In the genomic region with DNA sequence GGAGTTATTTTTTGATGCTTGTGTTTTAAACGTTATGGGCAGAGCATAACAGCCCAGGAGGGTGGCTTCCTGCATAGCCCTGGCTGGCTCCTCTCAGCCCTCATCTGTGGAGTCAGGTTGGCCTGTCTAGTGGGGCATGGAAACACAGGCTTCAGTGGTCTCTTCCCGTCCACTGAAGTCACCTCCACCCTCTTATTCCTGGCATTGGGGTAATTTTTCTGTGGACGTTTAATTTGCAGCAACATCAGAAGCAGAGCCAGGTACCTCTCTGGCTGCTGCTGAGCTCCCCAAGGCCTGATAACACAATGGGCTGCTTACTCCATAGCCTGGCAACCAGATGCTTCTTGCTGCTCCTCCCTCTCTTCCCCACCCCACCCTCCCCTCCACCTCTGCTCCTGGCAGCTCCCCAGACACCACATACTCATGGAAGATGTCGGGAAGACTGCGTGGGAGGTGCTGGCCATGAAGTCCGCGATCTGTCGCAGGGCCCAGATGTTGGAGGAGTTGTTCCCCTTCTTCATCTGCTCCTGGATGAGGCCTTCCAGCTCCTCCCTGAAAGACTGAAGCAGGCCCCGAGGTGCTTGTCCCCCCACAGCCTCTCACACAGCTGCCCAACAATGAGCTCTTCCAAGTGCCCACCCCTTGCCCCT, we compare ENCODE assay signal across 23 cellular contexts.
DNase-seq lines count a peak whose midpoint lies in the region; ATAC-seq and TF ChIP-seq lines count a peak whose summit lies in the region.
"Had no signal": no experiment of that assay in that cellular context is flagged by ENCODE, and none has a peak within 500 bp of the region (broad histone marks: within the 10 kb centered on the region; RNA-seq: fewer than 3 reads in every experiment).

No MANE protein-coding gene starts in this region.

- POLR2A ChIA-PET in SK-N-SH (lab: Yijun Ruan, JAX) = no interaction called here

- H3K4me3 Mint-ChIP-seq in osteocyte (ENCODE audit: unreplicated experiment) = no peak overlapping the region
- H3K4me3 Mint-ChIP-seq: activated naive CD8-positive, alpha-beta T cell treated with anti-CD3 and anti-CD28 coated beads for 36 hours; CD4-positive, alpha-beta T cell; effector memory CD8-positive, alpha-beta T cell; stimulated activated naive CD8-positive, alpha-beta T cell treated with anti-CD3 and anti-CD28 coated beads, Interleukin-15, amount 100 ng/mL, for 72 hours; T-helper 2 cell treated with Interferon-gamma antibody and Interleukin-4, amounts not matched to agents 5 μg/mL and 100 μg/mL, for 36 hours had no signal

- no peak for TF ChIP-seq CTCF in SK-N-SH (IDR thresholded peaks at IDR 0.05)
- TF ChIP-seq CTCF in HFF-Myc (IDR thresholded peaks at IDR 0.05; ENCODE audit: low read depth, low read length, missing control alignments) = no peak
- no peak for TF ChIP-seq CTCF in osteocyte (IDR thresholded peaks at IDR 0.05)

- no peaks in the 10 kb centered on the region for H3K27me3 ChIP-seq in SK-N-SH (ENCODE audit: insufficient read depth)
- H3K27me3 ChIP-seq: cardiac muscle cell, uterus had no signal

- H3K4me1 ChIP-seq in SK-N-SH (ENCODE audit: control insufficient read depth in 1 of 2, insufficient read depth in 2 of 2, low read depth in 1 of 2, low read length in 1 of 2) = peaks cover 0 to 7% of the 10 kb centered on the region in 2 experiments; a peak in 1 of 4 replicates
- H3K4me1 ChIP-seq: left lung, psoas muscle, uterus had no signal

- H3K36me3 ChIP-seq in SK-N-SH (replicated peaks in 1 of 2; ENCODE audit: control insufficient read depth in 1 of 2, insufficient read depth in 2 of 2, low read length in 1 of 2) = no peaks in the 10 kb centered on the region
- H3K36me3 ChIP-seq: cardiac muscle cell, left lung, uterus had no signal

- DNase-seq in SK-N-SH = peak; percentile 63
- DNase-seq in HFF-Myc (ENCODE audit: extremely low read depth, low read depth) = peak; percentile 47
- peak; percentile 41 for DNase-seq in ecto neural progenitor cell (ENCODE audit: low spot score)
- DNase-seq in osteocyte (ENCODE audit: extremely low spot score, unreplicated experiment) = peak; percentile 72
- DNase-seq in NCI-H510A treated with DMSO at 0.1 percent for 48 hours (lab: John Stamatoyannopoulos, UW) = no peak
- no peak for DNase-seq in NCI-H345 (lab: John Stamatoyannopoulos, UW)
- no peak for DNase-seq in dedifferentiated amniotic fluid mesenchymal stem cell (ENCODE audit: extremely low spot score)
- DNase-seq: activated CD4-positive, alpha-beta T cell treated with anti-CD3 and anti-CD28 coated beads for 1 hour; activated naive CD8-positive, alpha-beta T cell treated with anti-CD3 and anti-CD28 coated beads for 36 hours; CD4-positive, alpha-beta T cell; effector memory CD8-positive, alpha-beta T cell; foreskin melanocyte; GOT3; left lung; NCI-H1417 treated with DMSO at 0.1 percent for 48 hours; NCI-H446 treated with DMSO at 0.1 percent for 48 hours; psoas muscle; stimulated activated naive CD8-positive, alpha-beta T cell treated with anti-CD3 and anti-CD28 coated beads, Interleukin-15, amount 100 ng/mL, for 72 hours had no signal

- H4K20me1 ChIP-seq in SK-N-SH (ENCODE audit: insufficient read depth) = no peaks in the 10 kb centered on the region

- peaks cover 20% of the 10 kb centered on the region for H3K27me3 Mint-ChIP-seq in osteocyte (ENCODE audit: unreplicated experiment)
- H3K27me3 Mint-ChIP-seq: activated naive CD8-positive, alpha-beta T cell treated with anti-CD3 and anti-CD28 coated beads for 36 hours; CD4-positive, alpha-beta T cell; stimulated activated naive CD8-positive, alpha-beta T cell treated with anti-CD3 and anti-CD28 coated beads, Interleukin-15, amount 100 ng/mL, for 72 hours had no signal

- H3K4me1 Mint-ChIP-seq in osteocyte (ENCODE audit: unreplicated experiment) = no peaks in the 10 kb centered on the region

- H3K4me3 ChIP-seq in SK-N-SH (ENCODE audit: low read depth in 2 of 2, low read length in 1 of 2) = no peak overlapping the region
- no peak overlapping the region for H3K4me3 ChIP-seq in HFF-Myc (replicated peaks; ENCODE audit: low read depth, low read length)
- H3K4me3 ChIP-seq: cardiac muscle cell, GM12878, left lung, psoas muscle, uterus had no signal

- CTCF ChIA-PET in SK-N-SH (lab: Yijun Ruan, JAX) = interaction anchor here (1.1 kb wide), 1 partner anchor 81 kb away, joined by 4 read pairs; no protein-coding TSS in a partner anchor

- no peak for ATAC-seq in SK-N-SH treated with all-trans-retinoic acid at 6 μM for 48 hours
- ATAC-seq: effector memory CD8-positive, alpha-beta T cell; GM12878; left lung; psoas muscle; stimulated activated naive CD8-positive, alpha-beta T cell treated with anti-CD3 and anti-CD28 coated beads, Interleukin-15, amount 100 ng/mL, for 72 hours had no signal

- H3K27ac ChIP-seq in SK-N-SH (ENCODE audit: low read depth in 2 of 2, low read length in 1 of 2) = no peak overlapping the region; a peak in 1 of 4 replicates
- H3K27ac ChIP-seq: cardiac muscle cell, left lung, psoas muscle, uterus had no signal

- TF ChIP-seq RAD21 in SK-N-SH (IDR thresholded peaks at IDR 0.05; ENCODE audit: low read length) = no peak

- 29% methylated on average over 4 of the region's 9 CpGs for WGBS in SK-N-SH (ENCODE audit: low lambda C conversion rate)

- H3K79me2 ChIP-seq in SK-N-SH (ENCODE audit: insufficient read depth) = no peaks in the 10 kb centered on the region

- H3K36me3 Mint-ChIP-seq in osteocyte (ENCODE audit: unreplicated experiment) = no peaks in the 10 kb centered on the region
- H3K36me3 Mint-ChIP-seq: activated naive CD8-positive, alpha-beta T cell treated with anti-CD3 and anti-CD28 coated beads for 36 hours had no signal

- no peak overlapping the region for H3K4me2 ChIP-seq in SK-N-SH

- TF ChIP-seq EP300 in SK-N-SH (IDR thresholded peaks at IDR 0.05; ENCODE audit: borderline replicate concordance in 1 of 2, low read depth in 1 of 2, low read length in 1 of 2) = no peak

- H2AFZ ChIP-seq in SK-N-SH (ENCODE audit: low read depth) = no peak overlapping the region

- H3K9ac ChIP-seq in SK-N-SH = no peak overlapping the region

- no peaks in the 10 kb centered on the region for H3K9me2 ChIP-seq in SK-N-SH

- H3K9me3 ChIP-seq in SK-N-SH = no peaks in the 10 kb centered on the region
- H3K9me3 ChIP-seq: left lung, psoas muscle, uterus had no signal

- no peak overlapping the region for H3K27ac Mint-ChIP-seq in osteocyte (ENCODE audit: unreplicated experiment)
- H3K27ac Mint-ChIP-seq: activated naive CD8-positive, alpha-beta T cell treated with anti-CD3 and anti-CD28 coated beads for 36 hours; CD4-positive, alpha-beta T cell; effector memory CD8-positive, alpha-beta T cell; stimulated activated naive CD8-positive, alpha-beta T cell treated with anti-CD3 and anti-CD28 coated beads, Interleukin-15, amount 100 ng/mL, for 72 hours; T-helper 2 cell treated with Interferon-gamma antibody and Interleukin-4, amounts not matched to agents 5 μg/mL and 100 μg/mL, for 36 hours had no signal

- H3F3A ChIP-seq in SK-N-SH (replicated peaks; ENCODE audit: insufficient read depth) = no peaks in the 10 kb centered on the region

- no peaks in the 10 kb centered on the region for H3K9me3 Mint-ChIP-seq in osteocyte (ENCODE audit: unreplicated experiment)
- H3K9me3 Mint-ChIP-seq: activated naive CD8-positive, alpha-beta T cell treated with anti-CD3 and anti-CD28 coated beads for 36 hours; CD4-positive, alpha-beta T cell; effector memory CD8-positive, alpha-beta T cell; stimulated activated naive CD8-positive, alpha-beta T cell treated with anti-CD3 and anti-CD28 coated beads, Interleukin-15, amount 100 ng/mL, for 72 hours; T-helper 2 cell treated with Interferon-gamma antibody and Interleukin-4, amounts not matched to agents 5 μg/mL and 100 μg/mL, for 36 hours had no signal

TF ChIP-seq in SK-N-SH, 30 proteins besides CTCF, POLR2A, EP300 and RAD21 (continues in another document):
- no peak for TF ChIP-seq FOSL2 (IDR thresholded peaks at IDR 0.05; ENCODE audit: borderline replicate concordance, low read depth)
- TF ChIP-seq, protein P1, sequence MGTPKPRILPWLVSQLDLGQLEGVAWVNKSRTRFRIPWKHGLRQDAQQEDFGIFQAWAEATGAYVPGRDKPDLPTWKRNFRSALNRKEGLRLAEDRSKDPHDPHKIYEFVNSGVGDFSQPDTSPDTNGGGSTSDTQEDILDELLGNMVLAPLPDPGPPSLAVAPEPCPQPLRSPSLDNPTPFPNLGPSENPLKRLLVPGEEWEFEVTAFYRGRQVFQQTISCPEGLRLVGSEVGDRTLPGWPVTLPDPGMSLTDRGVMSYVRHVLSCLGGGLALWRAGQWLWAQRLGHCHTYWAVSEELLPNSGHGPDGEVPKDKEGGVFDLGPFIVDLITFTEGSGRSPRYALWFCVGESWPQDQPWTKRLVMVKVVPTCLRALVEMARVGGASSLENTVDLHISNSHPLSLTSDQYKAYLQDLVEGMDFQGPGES (IDR thresholded peaks at IDR 0.05; ENCODE audit: low read depth, low read length) = no peak
- no peak for TF ChIP-seq FOXM1 (IDR thresholded peaks at IDR 0.05; ENCODE audit: low read depth)
- TF ChIP-seq EZH2phosphoT487 (IDR thresholded peaks at IDR 0.05; ENCODE audit: borderline replicate concordance, low read depth) = no peak
- no peak for TF ChIP-seq RFX5 (IDR thresholded peaks at IDR 0.05; ENCODE audit: low read length)

TF ChIP-seq in SK-N-SH treated with all-trans-retinoic acid at 6 μM for 48 hours, 23 proteins besides CTCF, POLR2A, EP300 and RAD21:
- TF ChIP-seq TCF4 (CRISPR knock-in tag; IDR thresholded peaks at IDR 0.05; ENCODE audit: borderline replicate concordance) (no peak), ZNF8 (CRISPR knock-in tag; IDR thresholded peaks at IDR 0.05) (no peak), SNAI2 (CRISPR knock-in tag; IDR thresholded peaks at IDR 0.05) (no peak), TOX (CRISPR knock-in tag; IDR thresholded peaks at IDR 0.05; ENCODE audit: borderline replicate concordance) (no peak), RARB (CRISPR knock-in tag; IDR thresholded peaks at IDR 0.05) (no peak), ZNF70 (CRISPR knock-in tag; IDR thresholded peaks at IDR 0.05) (no peak)
- TF ChIP-seq, protein P2, sequence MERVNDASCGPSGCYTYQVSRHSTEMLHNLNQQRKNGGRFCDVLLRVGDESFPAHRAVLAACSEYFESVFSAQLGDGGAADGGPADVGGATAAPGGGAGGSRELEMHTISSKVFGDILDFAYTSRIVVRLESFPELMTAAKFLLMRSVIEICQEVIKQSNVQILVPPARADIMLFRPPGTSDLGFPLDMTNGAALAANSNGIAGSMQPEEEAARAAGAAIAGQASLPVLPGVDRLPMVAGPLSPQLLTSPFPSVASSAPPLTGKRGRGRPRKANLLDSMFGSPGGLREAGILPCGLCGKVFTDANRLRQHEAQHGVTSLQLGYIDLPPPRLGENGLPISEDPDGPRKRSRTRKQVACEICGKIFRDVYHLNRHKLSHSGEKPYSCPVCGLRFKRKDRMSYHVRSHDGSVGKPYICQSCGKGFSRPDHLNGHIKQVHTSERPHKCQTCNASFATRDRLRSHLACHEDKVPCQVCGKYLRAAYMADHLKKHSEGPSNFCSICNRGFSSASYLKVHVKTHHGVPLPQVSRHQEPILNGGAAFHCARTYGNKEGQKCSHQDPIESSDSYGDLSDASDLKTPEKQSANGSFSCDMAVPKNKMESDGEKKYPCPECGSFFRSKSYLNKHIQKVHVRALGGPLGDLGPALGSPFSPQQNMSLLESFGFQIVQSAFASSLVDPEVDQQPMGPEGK (CRISPR knock-in tag; IDR thresholded peaks at IDR 0.05; ENCODE audit: borderline replicate concordance) = no peak

Comparison
In these comparisons a context has a peak if more than half of its experiments do, and no peak if none do; other contexts are left out.
1. DNase-seq: peak in SK-N-SH (single experiment), HFF-Myc (single experiment), ecto neural progenitor cell (single experiment) and osteocyte (single experiment); none in NCI-H510A treated with DMSO at 0.1 percent for 48 hours (single experiment), NCI-H345 (single experiment) and dedifferentiated amniotic fluid mesenchymal stem cell (single experiment).